ENCODE assay signal across 17 cellular contexts in genomic region chr2:55556809-55557208, GRCh38. TPM values are rescaled to one million over a fixed set of nuclear protein-coding genes. Genes with fewer than 3 reads are reported as not detected.
DNase-seq lines count a peak whose midpoint lies in the region; ATAC-seq and TF ChIP-seq lines count a peak whose summit lies in the region.
"Had no signal": no experiment of that assay in that cellular context is flagged by ENCODE, and none has a peak within 500 bp of the region (broad histone marks: within the 10 kb centered on the region; RNA-seq: fewer than 3 reads in every experiment).

No MANE protein-coding gene starts in this region.

- no peak overlapping the region for H2AFZ ChIP-seq in PC-9

- H4K20me1 ChIP-seq in PC-9 (ENCODE audit: insufficient read depth): no peaks in the 10 kb centered on the region; the same call in 1 of the 2 replicates

- no peaks in the 10 kb centered on the region for H3K79me1 ChIP-seq in mesendoderm (ENCODE audit: low read length)

- no peak overlapping the region for H3K4me3 Mint-ChIP-seq in activated CD4-positive, alpha-beta T cell treated with anti-CD3 and anti-CD28 coated beads for 36 hours
- no peak overlapping the region for H3K4me3 Mint-ChIP-seq in stimulated activated memory B cell treated with anti-CD40 and anti-IgM and Interleukin-4, amounts not matched to agents 10 μg/mL and 1 μg/mL and 100 μg/mL, for 72 hours
- H3K4me3 Mint-ChIP-seq: CD8-positive, alpha-beta T cell; H9 had no signal

- no peak overlapping the region for H3K9ac ChIP-seq in mesendoderm (ENCODE audit: low read length)

- DNase-seq in activated CD4-positive, alpha-beta T cell treated with anti-CD3 and anti-CD28 coated beads for 36 hours: no peak
- DNase-seq in activated CD4-positive, alpha-beta T cell treated with anti-CD3 and anti-CD28 coated beads for 1 hour: no peak
- no peak for DNase-seq in PC-9
- DNase-seq in mesendoderm: peak; percentile 13
- DNase-seq in GM10266 (ENCODE audit: extremely low spot score): no peak
- no peak for DNase-seq in stimulated activated CD4-positive, alpha-beta T cell treated with anti-CD3 and anti-CD28 coated beads, Interleukin-1b, Interleukin-23, amount 100 ng/mL, for 48 hours
- no peak for DNase-seq in gastrocnemius medialis
- DNase-seq: CD8-positive, alpha-beta T cell; DMS79 treated with DMSO at 0.1 percent for 48 hours; H9; NCI-H187; NCI-H345; NCI-H69; RPMI8226 had no signal

- intact Hi-C loops in activated CD4-positive, alpha-beta T cell treated with anti-CD3 and anti-CD28 coated beads for 36 hours (cut with DNase I, micrococcal nuclease): no loop called here
- intact Hi-C loops in PC-9 (cut with micrococcal nuclease; ENCODE audit: unreplicated experiment): no loop called here
- intact Hi-C loops in gastrocnemius medialis (cut with DNase I; ENCODE audit: low total_unique reads): no loop called here

- peaks cover 42% of the 10 kb centered on the region for H3K36me3 ChIP-seq in PC-9 (ENCODE audit: low read depth)
- peaks cover 1% of the 10 kb centered on the region for H3K36me3 ChIP-seq in mesendoderm (ENCODE audit: control insufficient read depth, insufficient read depth, low read length)
- H3K36me3 ChIP-seq in gastrocnemius medialis: peaks cover 0 to 65% of the 10 kb centered on the region in 2 donors

- H4K5ac ChIP-seq in mesendoderm (ENCODE audit: low read length): no peak overlapping the region

- no peak for ATAC-seq in activated CD4-positive, alpha-beta T cell treated with anti-CD3 and anti-CD28 coated beads for 36 hours
- no peak for ATAC-seq in stimulated activated memory B cell treated with anti-CD40 and anti-IgM and Interleukin-4, amounts not matched to agents 10 μg/mL and 1 μg/mL and 100 μg/mL, for 72 hours
- no peak for ATAC-seq in gastrocnemius medialis
- ATAC-seq: CD8-positive, alpha-beta T cell had no signal

- peaks cover 3% of the 10 kb centered on the region; the same call in 1 of the 2 replicates for H3K79me2 ChIP-seq in PC-9 (ENCODE audit: low read depth)
- H3K79me2 ChIP-seq in mesendoderm (ENCODE audit: control insufficient read depth, insufficient read depth, low read length): no peaks in the 10 kb centered on the region

- H3K4ac ChIP-seq in mesendoderm (ENCODE audit: low read depth, low read length): no peak overlapping the region

- H3K27ac ChIP-seq in PC-9: peak overlapping the region; percentile 49; the same call in 1 of the 2 replicates
- no peak overlapping the region for H3K27ac ChIP-seq in mesendoderm (ENCODE audit: low read depth, low read length)
- H3K27ac ChIP-seq in gastrocnemius medialis: no peak overlapping the region
- H3K27ac ChIP-seq: 22Rv1, HL-60 had no signal

- no peak overlapping the region for H2BK15ac ChIP-seq in mesendoderm (replicated peaks; ENCODE audit: low read depth)

- no peaks in the 10 kb centered on the region for H3K4me1 Mint-ChIP-seq in activated CD4-positive, alpha-beta T cell treated with anti-CD3 and anti-CD28 coated beads for 36 hours
- H3K4me1 Mint-ChIP-seq in stimulated activated memory B cell treated with anti-CD40 and anti-IgM and Interleukin-4, amounts not matched to agents 10 μg/mL and 1 μg/mL and 100 μg/mL, for 72 hours: no peaks in the 10 kb centered on the region
- H3K4me1 Mint-ChIP-seq: H9 had no signal

- no peak overlapping the region for H3K56ac ChIP-seq in mesendoderm (ENCODE audit: low read length)

- H3K9me2 ChIP-seq in PC-9 (ENCODE audit: insufficient read depth): no peaks in the 10 kb centered on the region

- no CpG with 5 or more reads among the region's 9 CpGs for WGBS in mesendoderm (ENCODE audit: extremely low coverage, insufficient coverage, low lambda C conversion rate)

- peaks cover 7% of the 10 kb centered on the region for H3K9me3 Mint-ChIP-seq in activated CD4-positive, alpha-beta T cell treated with anti-CD3 and anti-CD28 coated beads for 36 hours (ENCODE audit: low read depth)
- peaks cover 7% of the 10 kb centered on the region for H3K9me3 Mint-ChIP-seq in stimulated activated memory B cell treated with anti-CD40 and anti-IgM and Interleukin-4, amounts not matched to agents 10 μg/mL and 1 μg/mL and 100 μg/mL, for 72 hours
- H3K9me3 Mint-ChIP-seq: CD8-positive, alpha-beta T cell had no signal

- TF ChIP-seq CTCF in PC-9 (conservative IDR thresholded peaks at IDR 0.05) (no peak), GM10266 (IDR thresholded peaks at IDR 0.05; ENCODE audit: control insufficient read depth, insufficient read depth, low read depth, missing control alignments) (no peak), gastrocnemius medialis (IDR thresholded peaks at IDR 0.05 in 4 of 5, conservative IDR thresholded peaks at IDR 0.05 in 1 of 5) (no peak)

- H3K4me2 ChIP-seq in PC-9: no peak overlapping the region
- H3K4me2 ChIP-seq in mesendoderm (ENCODE audit: low read length): no peak overlapping the region

- H3K27me3 ChIP-seq in PC-9 (ENCODE audit: insufficient read depth, low read depth) (no peaks in the 10 kb centered on the region), mesendoderm (ENCODE audit: insufficient read depth, low read length, poor library complexity) (no peaks in the 10 kb centered on the region), gastrocnemius medialis (no peaks in the 10 kb centered on the region)

- H3K23ac ChIP-seq in mesendoderm (ENCODE audit: low read length): no peak overlapping the region

- no peak overlapping the region for H2AK5ac ChIP-seq in mesendoderm (ENCODE audit: low read length)

- H3K4me1 ChIP-seq in PC-9 (replicated peaks; ENCODE audit: insufficient read depth) (peaks cover 19% of the 10 kb centered on the region), mesendoderm (ENCODE audit: control insufficient read depth, low read depth, low read length) (no peaks in the 10 kb centered on the region), gastrocnemius medialis (no peaks in the 10 kb centered on the region)

- no peaks in the 10 kb centered on the region for H3K27me3 Mint-ChIP-seq in activated CD4-positive, alpha-beta T cell treated with anti-CD3 and anti-CD28 coated beads for 36 hours
- H3K27me3 Mint-ChIP-seq in stimulated activated memory B cell treated with anti-CD40 and anti-IgM and Interleukin-4, amounts not matched to agents 10 μg/mL and 1 μg/mL and 100 μg/mL, for 72 hours: no peaks in the 10 kb centered on the region

- H3K4me3 ChIP-seq in PC-9 (no peak overlapping the region), mesendoderm (ENCODE audit: low read length) (no peak overlapping the region), gastrocnemius medialis (no peak overlapping the region)

- no peak overlapping the region for H2BK120ac ChIP-seq in mesendoderm (ENCODE audit: low read depth, low read length)

- no peak overlapping the region for H4K8ac ChIP-seq in mesendoderm (ENCODE audit: low read depth, low read length)

- H3K18ac ChIP-seq in mesendoderm (ENCODE audit: low read length): no peak overlapping the region

- no peak overlapping the region for H2BK5ac ChIP-seq in mesendoderm (ENCODE audit: low read length)

- TF ChIP-seq POLR2A in gastrocnemius medialis (IDR thresholded peaks at IDR 0.05): no peak

- H3K36me3 Mint-ChIP-seq in activated CD4-positive, alpha-beta T cell treated with anti-CD3 and anti-CD28 coated beads for 36 hours (ENCODE audit: low read depth): peaks cover 65% of the 10 kb centered on the region
- peaks cover 58% of the 10 kb centered on the region for H3K36me3 Mint-ChIP-seq in stimulated activated memory B cell treated with anti-CD40 and anti-IgM and Interleukin-4, amounts not matched to agents 10 μg/mL and 1 μg/mL and 100 μg/mL, for 72 hours

- POLR2A ChIA-PET in activated CD4-positive, alpha-beta T cell treated with anti-CD3 and anti-CD28 coated beads for 36 hours (lab: Charles Lee): interaction anchor here (0.7 to 0.9 kb wide), 2 partner anchors 9 to 301 kb away, joined by 3 read pairs; no protein-coding TSS in a partner anchor
- POLR2A ChIA-PET in PC-9 (lab: Charles Lee; ENCODE audit: unreplicated experiment): no interaction called here

- BruUV-seq in PC-9 (replicated peaks; lab: Mats Ljungman, UMichigan): no TSS peak

- CTCF ChIA-PET in activated CD4-positive, alpha-beta T cell treated with anti-CD3 and anti-CD28 coated beads for 36 hours (lab: Charles Lee): interaction anchor here (0.9 to 1.4 kb wide), 2 partner anchors 10 to 25 kb away, joined by 3 read pairs; no protein-coding TSS in a partner anchor
- CTCF ChIA-PET in PC-9 (lab: Charles Lee): no interaction called here

- peaks cover 21% of the 10 kb centered on the region for H3F3A ChIP-seq in PC-9 (ENCODE audit: insufficient read depth, low read depth)

- peak overlapping the region; percentile 5 for H3K27ac Mint-ChIP-seq in activated CD4-positive, alpha-beta T cell treated with anti-CD3 and anti-CD28 coated beads for 36 hours
- peak overlapping the region; percentile 43 for H3K27ac Mint-ChIP-seq in stimulated activated memory B cell treated with anti-CD40 and anti-IgM and Interleukin-4, amounts not matched to agents 10 μg/mL and 1 μg/mL and 100 μg/mL, for 72 hours

- no peaks in the 10 kb centered on the region for H3K9me3 ChIP-seq in PC-9 (ENCODE audit: insufficient read depth, low read depth)
- H3K9me3 ChIP-seq in gastrocnemius medialis: no peaks in the 10 kb centered on the region

- in situ Hi-C loops in gastrocnemius medialis (cut with MboI; ENCODE audit: low sequenced_read_pairs in 4 of 4): no loop called here

RNA-seq across cellular contexts. Expression of gene CFAP36, which starts 37.3 kb away (rescaled TPM):
- total RNA-seq in activated CD4-positive, alpha-beta T cell treated with anti-CD3 and anti-CD28 coated beads for 36 hours: 10 to 100 TPM; 34.3 to 42.1 TPM
- total RNA-seq in PC-9 (2021) (51.5 and 56.4 TPM in 2 replicates), gastrocnemius medialis (10 to 100 TPM in 1 of 4 donors, 1 to 10 TPM in 3; 4.0 to 14.5 (median 5.6) TPM)
- 15.9 TPM for polyA plus RNA-seq in mesendoderm (2013, experiment 1 of 2)
- 18.0 TPM for polyA plus RNA-seq in mesendoderm (2013, experiment 2 of 2)
